In the genomic region with DNA sequence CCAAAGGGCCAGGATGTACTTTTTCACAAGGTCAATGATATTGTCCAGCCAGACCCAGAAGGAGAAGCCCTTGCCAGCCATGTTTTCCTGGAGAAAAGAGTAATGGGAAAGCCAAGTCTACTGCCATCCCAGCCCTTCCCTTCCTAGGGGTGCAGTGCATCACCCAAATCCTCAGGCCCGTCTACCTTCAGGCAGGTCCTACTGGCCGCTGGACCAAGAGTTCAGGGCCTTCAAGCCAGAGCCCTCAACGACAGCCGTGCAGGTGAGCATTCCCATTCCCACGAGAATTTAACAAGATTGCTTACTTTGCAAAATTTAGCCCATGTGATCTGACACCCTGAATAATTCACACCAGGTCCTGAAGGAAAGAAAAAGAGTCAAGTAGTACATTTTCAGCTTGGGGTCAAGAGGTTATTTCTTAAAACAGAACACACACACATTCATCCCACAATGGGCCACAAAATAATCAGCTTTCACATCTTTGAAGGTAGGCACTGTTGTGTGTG, we compare ENCODE assay signal across 2 cellular contexts.
TF ChIP-seq lines count a peak whose summit lies in the region.

No MANE protein-coding gene starts in this region.

TF ChIP-seq in GM23338, 12 proteins besides CTCF, POLR2A, EP300 and RAD21 (continues in another document):
- TF ChIP-seq JUNB (IDR thresholded peaks at IDR 0.05; ENCODE audit: unreplicated experiment) (no peak), STAT1 (IDR thresholded peaks at IDR 0.05; ENCODE audit: unreplicated experiment) (no peak), ZNF114 (CRISPR knock-in tag; IDR thresholded peaks at IDR 0.05) (no peak), EZH2phosphoT487 (IDR thresholded peaks at IDR 0.05; ENCODE audit: unreplicated experiment) (no peak), EZH2 (IDR thresholded peaks at IDR 0.05; ENCODE audit: low read depth, unreplicated experiment) (no peak), NANOG (IDR thresholded peaks at IDR 0.05; ENCODE audit: borderline replicate concordance) (no peak), POLR2AphosphoS5 (IDR thresholded peaks at IDR 0.05; ENCODE audit: low read depth) (no peak)
- TF ChIP-seq, protein P1, sequence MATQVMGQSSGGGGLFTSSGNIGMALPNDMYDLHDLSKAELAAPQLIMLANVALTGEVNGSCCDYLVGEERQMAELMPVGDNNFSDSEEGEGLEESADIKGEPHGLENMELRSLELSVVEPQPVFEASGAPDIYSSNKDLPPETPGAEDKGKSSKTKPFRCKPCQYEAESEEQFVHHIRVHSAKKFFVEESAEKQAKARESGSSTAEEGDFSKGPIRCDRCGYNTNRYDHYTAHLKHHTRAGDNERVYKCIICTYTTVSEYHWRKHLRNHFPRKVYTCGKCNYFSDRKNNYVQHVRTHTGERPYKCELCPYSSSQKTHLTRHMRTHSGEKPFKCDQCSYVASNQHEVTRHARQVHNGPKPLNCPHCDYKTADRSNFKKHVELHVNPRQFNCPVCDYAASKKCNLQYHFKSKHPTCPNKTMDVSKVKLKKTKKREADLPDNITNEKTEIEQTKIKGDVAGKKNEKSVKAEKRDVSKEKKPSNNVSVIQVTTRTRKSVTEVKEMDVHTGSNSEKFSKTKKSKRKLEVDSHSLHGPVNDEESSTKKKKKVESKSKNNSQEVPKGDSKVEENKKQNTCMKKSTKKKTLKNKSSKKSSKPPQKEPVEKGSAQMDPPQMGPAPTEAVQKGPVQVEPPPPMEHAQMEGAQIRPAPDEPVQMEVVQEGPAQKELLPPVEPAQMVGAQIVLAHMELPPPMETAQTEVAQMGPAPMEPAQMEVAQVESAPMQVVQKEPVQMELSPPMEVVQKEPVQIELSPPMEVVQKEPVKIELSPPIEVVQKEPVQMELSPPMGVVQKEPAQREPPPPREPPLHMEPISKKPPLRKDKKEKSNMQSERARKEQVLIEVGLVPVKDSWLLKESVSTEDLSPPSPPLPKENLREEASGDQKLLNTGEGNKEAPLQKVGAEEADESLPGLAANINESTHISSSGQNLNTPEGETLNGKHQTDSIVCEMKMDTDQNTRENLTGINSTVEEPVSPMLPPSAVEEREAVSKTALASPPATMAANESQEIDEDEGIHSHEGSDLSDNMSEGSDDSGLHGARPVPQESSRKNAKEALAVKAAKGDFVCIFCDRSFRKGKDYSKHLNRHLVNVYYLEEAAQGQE (IDR thresholded peaks at IDR 0.05; ENCODE audit: unreplicated experiment), result no peak
- TF ChIP-seq, protein P2, sequence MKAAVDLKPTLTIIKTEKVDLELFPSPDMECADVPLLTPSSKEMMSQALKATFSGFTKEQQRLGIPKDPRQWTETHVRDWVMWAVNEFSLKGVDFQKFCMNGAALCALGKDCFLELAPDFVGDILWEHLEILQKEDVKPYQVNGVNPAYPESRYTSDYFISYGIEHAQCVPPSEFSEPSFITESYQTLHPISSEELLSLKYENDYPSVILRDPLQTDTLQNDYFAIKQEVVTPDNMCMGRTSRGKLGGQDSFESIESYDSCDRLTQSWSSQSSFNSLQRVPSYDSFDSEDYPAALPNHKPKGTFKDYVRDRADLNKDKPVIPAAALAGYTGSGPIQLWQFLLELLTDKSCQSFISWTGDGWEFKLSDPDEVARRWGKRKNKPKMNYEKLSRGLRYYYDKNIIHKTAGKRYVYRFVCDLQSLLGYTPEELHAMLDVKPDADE (IDR thresholded peaks at IDR 0.05), result no peak
- TF ChIP-seq, protein P3, sequence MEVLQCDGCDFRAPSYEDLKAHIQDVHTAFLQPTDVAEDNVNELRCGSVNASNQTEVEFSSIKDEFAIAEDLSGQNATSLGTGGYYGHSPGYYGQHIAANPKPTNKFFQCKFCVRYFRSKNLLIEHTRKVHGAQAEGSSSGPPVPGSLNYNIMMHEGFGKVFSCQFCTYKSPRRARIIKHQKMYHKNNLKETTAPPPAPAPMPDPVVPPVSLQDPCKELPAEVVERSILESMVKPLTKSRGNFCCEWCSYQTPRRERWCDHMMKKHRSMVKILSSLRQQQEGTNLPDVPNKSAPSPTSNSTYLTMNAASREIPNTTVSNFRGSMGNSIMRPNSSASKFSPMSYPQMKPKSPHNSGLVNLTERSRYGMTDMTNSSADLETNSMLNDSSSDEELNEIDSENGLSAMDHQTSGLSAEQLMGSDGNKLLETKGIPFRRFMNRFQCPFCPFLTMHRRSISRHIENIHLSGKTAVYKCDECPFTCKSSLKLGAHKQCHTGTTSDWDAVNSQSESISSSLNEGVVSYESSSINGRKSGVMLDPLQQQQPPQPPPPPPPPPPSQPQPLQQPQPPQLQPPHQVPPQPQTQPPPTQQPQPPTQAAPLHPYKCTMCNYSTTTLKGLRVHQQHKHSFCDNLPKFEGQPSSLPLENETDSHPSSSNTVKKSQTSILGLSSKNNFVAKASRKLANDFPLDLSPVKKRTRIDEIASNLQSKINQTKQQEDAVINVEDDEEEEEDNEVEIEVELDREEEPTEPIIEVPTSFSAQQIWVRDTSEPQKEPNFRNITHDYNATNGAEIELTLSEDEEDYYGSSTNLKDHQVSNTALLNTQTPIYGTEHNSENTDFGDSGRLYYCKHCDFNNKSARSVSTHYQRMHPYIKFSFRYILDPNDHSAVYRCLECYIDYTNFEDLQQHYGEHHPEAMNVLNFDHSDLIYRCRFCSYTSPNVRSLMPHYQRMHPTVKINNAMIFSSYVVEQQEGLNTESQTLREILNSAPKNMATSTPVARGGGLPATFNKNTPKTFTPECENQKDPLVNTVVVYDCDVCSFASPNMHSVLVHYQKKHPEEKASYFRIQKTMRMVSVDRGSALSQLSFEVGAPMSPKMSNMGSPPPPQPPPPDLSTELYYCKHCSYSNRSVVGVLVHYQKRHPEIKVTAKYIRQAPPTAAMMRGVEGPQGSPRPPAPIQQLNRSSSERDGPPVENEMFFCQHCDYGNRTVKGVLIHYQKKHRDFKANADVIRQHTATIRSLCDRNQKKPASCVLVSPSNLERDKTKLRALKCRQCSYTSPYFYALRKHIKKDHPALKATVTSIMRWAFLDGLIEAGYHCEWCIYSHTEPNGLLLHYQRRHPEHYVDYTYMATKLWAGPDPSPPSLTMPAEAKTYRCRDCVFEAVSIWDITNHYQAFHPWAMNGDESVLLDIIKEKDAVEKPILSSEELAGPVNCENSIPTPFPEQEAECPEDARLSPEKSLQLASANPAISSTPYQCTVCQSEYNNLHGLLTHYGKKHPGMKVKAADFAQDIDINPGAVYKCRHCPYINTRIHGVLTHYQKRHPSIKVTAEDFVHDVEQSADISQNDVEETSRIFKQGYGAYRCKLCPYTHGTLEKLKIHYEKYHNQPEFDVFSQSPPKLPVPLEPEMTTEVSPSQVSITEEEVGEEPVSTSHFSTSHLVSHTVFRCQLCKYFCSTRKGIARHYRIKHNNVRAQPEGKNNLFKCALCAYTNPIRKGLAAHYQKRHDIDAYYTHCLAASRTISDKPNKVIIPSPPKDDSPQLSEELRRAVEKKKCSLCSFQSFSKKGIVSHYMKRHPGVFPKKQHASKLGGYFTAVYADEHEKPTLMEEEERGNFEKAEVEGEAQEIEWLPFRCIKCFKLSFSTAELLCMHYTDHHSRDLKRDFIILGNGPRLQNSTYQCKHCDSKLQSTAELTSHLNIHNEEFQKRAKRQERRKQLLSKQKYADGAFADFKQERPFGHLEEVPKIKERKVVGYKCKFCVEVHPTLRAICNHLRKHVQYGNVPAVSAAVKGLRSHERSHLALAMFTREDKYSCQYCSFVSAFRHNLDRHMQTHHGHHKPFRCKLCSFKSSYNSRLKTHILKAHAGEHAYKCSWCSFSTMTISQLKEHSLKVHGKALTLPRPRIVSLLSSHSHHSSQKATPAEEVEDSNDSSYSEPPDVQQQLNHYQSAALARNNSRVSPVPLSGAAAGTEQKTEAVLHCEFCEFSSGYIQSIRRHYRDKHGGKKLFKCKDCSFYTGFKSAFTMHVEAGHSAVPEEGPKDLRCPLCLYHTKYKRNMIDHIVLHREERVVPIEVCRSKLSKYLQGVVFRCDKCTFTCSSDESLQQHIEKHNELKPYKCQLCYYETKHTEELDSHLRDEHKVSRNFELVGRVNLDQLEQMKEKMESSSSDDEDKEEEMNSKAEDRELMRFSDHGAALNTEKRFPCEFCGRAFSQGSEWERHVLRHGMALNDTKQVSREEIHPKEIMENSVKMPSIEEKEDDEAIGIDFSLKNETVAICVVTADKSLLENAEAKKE (CRISPR knock-in tag; IDR thresholded peaks at IDR 0.05), result no peak

TF ChIP-seq in SK-N-SH, 30 proteins besides CTCF, POLR2A, EP300 and RAD21:
- no peak for TF ChIP-seq SIN3A (IDR thresholded peaks at IDR 0.05; ENCODE audit: borderline replicate concordance, low read depth, low read length)
- no peak for TF ChIP-seq MEF2A (IDR thresholded peaks at IDR 0.05; ENCODE audit: borderline replicate concordance, low read depth)
- TF ChIP-seq TEAD4 (IDR thresholded peaks at IDR 0.05; ENCODE audit: borderline replicate concordance, insufficient read depth), result no peak
- no peak for TF ChIP-seq RFX5 (IDR thresholded peaks at IDR 0.05; ENCODE audit: low read length)
- no peak for TF ChIP-seq RCOR1 (IDR thresholded peaks at IDR 0.05; ENCODE audit: low read length)
- TF ChIP-seq FOSL2 (IDR thresholded peaks at IDR 0.05; ENCODE audit: borderline replicate concordance, low read depth), result no peak
- TF ChIP-seq, protein P4, sequence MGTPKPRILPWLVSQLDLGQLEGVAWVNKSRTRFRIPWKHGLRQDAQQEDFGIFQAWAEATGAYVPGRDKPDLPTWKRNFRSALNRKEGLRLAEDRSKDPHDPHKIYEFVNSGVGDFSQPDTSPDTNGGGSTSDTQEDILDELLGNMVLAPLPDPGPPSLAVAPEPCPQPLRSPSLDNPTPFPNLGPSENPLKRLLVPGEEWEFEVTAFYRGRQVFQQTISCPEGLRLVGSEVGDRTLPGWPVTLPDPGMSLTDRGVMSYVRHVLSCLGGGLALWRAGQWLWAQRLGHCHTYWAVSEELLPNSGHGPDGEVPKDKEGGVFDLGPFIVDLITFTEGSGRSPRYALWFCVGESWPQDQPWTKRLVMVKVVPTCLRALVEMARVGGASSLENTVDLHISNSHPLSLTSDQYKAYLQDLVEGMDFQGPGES (IDR thresholded peaks at IDR 0.05; ENCODE audit: low read depth, low read length), result no peak
- TF ChIP-seq, protein P5, sequence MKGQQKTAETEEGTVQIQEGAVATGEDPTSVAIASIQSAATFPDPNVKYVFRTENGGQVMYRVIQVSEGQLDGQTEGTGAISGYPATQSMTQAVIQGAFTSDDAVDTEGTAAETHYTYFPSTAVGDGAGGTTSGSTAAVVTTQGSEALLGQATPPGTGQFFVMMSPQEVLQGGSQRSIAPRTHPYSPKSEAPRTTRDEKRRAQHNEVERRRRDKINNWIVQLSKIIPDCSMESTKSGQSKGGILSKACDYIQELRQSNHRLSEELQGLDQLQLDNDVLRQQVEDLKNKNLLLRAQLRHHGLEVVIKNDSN (IDR thresholded peaks at IDR 0.05; ENCODE audit: borderline replicate concordance, low read depth), result no peak
- no peak for TF ChIP-seq NRF1 (IDR thresholded peaks at IDR 0.05; ENCODE audit: low read depth, low read length)
- TF ChIP-seq, protein P6, sequence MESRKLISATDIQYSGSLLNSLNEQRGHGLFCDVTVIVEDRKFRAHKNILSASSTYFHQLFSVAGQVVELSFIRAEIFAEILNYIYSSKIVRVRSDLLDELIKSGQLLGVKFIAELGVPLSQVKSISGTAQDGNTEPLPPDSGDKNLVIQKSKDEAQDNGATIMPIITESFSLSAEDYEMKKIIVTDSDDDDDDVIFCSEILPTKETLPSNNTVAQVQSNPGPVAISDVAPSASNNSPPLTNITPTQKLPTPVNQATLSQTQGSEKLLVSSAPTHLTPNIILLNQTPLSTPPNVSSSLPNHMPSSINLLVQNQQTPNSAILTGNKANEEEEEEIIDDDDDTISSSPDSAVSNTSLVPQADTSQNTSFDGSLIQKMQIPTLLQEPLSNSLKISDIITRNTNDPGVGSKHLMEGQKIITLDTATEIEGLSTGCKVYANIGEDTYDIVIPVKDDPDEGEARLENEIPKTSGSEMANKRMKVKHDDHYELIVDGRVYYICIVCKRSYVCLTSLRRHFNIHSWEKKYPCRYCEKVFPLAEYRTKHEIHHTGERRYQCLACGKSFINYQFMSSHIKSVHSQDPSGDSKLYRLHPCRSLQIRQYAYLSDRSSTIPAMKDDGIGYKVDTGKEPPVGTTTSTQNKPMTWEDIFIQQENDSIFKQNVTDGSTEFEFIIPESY (IDR thresholded peaks at IDR 0.05; ENCODE audit: borderline replicate concordance, low read depth), result no peak
TF ChIP-seq in SK-N-SH: peak in this region for 0.
